12 cellular contexts compared by ENCODE assay signal in the genomic region with DNA sequence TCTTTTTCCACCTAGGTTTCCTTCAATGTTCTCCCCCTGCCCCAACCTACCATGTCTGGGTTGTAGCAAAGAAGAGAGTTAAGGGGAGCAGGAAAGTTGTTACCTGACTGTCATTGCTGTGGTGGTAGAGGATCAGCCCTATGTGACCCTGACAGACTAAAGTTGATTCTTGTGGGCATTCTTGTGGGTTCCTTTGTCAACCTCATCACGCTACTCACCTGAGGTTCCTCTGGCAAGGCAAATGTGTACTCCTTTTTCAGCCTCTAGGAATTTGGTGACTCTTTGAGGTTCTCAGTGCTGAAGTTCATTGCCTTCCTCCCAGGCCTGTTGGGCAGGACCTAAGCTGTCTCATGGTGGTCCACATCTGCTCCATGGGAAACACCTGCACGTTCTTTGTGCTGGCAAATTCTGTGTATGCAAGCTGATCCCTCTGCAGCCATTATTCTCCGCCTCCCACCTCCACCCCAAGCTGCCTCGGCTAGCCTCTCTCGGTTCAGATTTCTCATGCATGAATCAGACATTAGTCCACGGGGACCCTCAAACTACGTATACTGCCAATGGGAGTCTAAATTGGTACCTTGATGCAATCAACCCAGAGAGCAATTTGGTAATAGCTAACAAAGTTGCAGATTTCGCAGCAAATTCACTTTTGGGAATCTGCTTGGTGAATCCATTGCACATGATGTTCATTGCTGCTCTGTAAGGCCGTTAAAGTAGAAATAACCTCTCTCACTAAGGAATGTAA. TPM values are rescaled to one million over a fixed set of nuclear protein-coding genes. Genes with fewer than 3 reads are reported as not detected.
DNase-seq lines count a peak whose midpoint lies in the region; ATAC-seq and TF ChIP-seq lines count a peak whose summit lies in the region.
"Had no signal": no experiment of that assay in that cellular context is flagged by ENCODE, and none has a peak within 500 bp of the region (broad histone marks: within the 10 kb centered on the region; RNA-seq: fewer than 3 reads in every experiment).

No MANE protein-coding gene starts in this region.

- no peak for TF ChIP-seq CTCF in activated B cell treated with CpG ODN at 0.5 μM for 24 hours (IDR thresholded peaks at IDR 0.05)
- TF ChIP-seq CTCF in RWPE1 (conservative IDR thresholded peaks at IDR 0.05; ENCODE audit: low read depth) = no peak

- POLR2A ChIA-PET in activated B cell treated with CpG ODN at 0.5 μM for 24 hours (lab: Charles Lee) = interaction anchor here (1.4 to 1.7 kb wide), 2 partner anchors 86 to 466 kb away, joined by 3 to 6 read pairs; partner anchors contain the start of genes ANXA4 and SNRPG
- POLR2A ChIA-PET in RWPE1 (lab: Yijun Ruan, JAX; ENCODE audit: low non-redundant PET) = no interaction called here

- no peak for ATAC-seq in activated B cell treated with CpG ODN at 0.5 μM for 24 hours (ENCODE audit: low read depth)

- peaks cover 3% of the 10 kb centered on the region for H3K36me3 Mint-ChIP-seq in activated naive CD4-positive, alpha-beta T cell treated with anti-CD3 and anti-CD28 coated beads, Interleukin-2, amount 50 U/mL, for 24 hours
- peaks cover 10% of the 10 kb centered on the region for H3K36me3 Mint-ChIP-seq in activated B cell treated with CpG ODN at 0.5 μM for 24 hours (ENCODE audit: low read depth)

- peaks cover 39% of the 10 kb centered on the region for H3K4me1 Mint-ChIP-seq in activated naive CD4-positive, alpha-beta T cell treated with anti-CD3 and anti-CD28 coated beads, Interleukin-2, amount 50 U/mL, for 24 hours
- peaks cover 21% of the 10 kb centered on the region for H3K4me1 Mint-ChIP-seq in activated B cell treated with CpG ODN at 0.5 μM for 24 hours

- no peak for DNase-seq in activated naive CD4-positive, alpha-beta T cell treated with anti-CD3 and anti-CD28 coated beads, Interleukin-2, amount 50 U/mL, for 16 hours
- DNase-seq in activated B cell treated with CpG ODN at 0.5 μM for 24 hours = no peak
- DNase-seq in fibroblast of peridontal ligament (ENCODE audit: extremely low read depth) = peak; percentile 56
- peak; percentile 59 for DNase-seq in stromal cell of bone marrow (ENCODE audit: low read depth)
- DNase-seq in RPMI8226 = no peak
- no peak for DNase-seq in DMS53 (lab: John Stamatoyannopoulos, UW)
- no peak for DNase-seq in RWPE1 (ENCODE audit: low spot score)
- DNase-seq: activated CD4-positive, CD25-positive, alpha-beta regulatory T cell treated with anti-CD3 and anti-CD28 coated beads, Interleukin-2, amount 50 U/mL, for 72 hours; central memory CD4-positive, alpha-beta T cell; hypothalamus; occipital lobe had no signal

- CTCF ChIA-PET in activated B cell treated with CpG ODN at 0.5 μM for 24 hours (lab: Charles Lee) = interaction anchor here (1.0 to 4.8 kb wide), 4 partner anchors 11 to 108 kb away, joined by 3 to 28 read pairs (median 10); no protein-coding TSS in a partner anchor
- CTCF ChIA-PET in RWPE1 (lab: Yijun Ruan, JAX) = interaction anchor here (3.5 kb wide), 1 partner anchor 11 kb away, joined by 13 read pairs; no protein-coding TSS in a partner anchor

- H3K27ac ChIP-seq in RWPE1 = no peak overlapping the region

- peak overlapping the region; percentile 92 for H3K4me3 Mint-ChIP-seq in activated naive CD4-positive, alpha-beta T cell treated with anti-CD3 and anti-CD28 coated beads, Interleukin-2, amount 50 U/mL, for 24 hours
- H3K4me3 Mint-ChIP-seq in activated B cell treated with CpG ODN at 0.5 μM for 24 hours = peak overlapping the region; percentile 94

- intact Hi-C loops in activated B cell treated with CpG ODN at 0.5 μM for 24 hours (cut with micrococcal nuclease) = loop anchor here (2.0 to 10.0 kb wide), 5 partner anchors 64 to 1363 kb away; partner anchors contain the start of genes APLF, FBXO48, GFPT1 and SNRNP27

- no peaks in the 10 kb centered on the region for H3K27me3 Mint-ChIP-seq in activated naive CD4-positive, alpha-beta T cell treated with anti-CD3 and anti-CD28 coated beads, Interleukin-2, amount 50 U/mL, for 24 hours
- H3K27me3 Mint-ChIP-seq in activated B cell treated with CpG ODN at 0.5 μM for 24 hours = no peaks in the 10 kb centered on the region

- H3K27ac Mint-ChIP-seq in activated naive CD4-positive, alpha-beta T cell treated with anti-CD3 and anti-CD28 coated beads, Interleukin-2, amount 50 U/mL, for 24 hours = peak overlapping the region; percentile 91
- peak overlapping the region; percentile 96 for H3K27ac Mint-ChIP-seq in activated B cell treated with CpG ODN at 0.5 μM for 24 hours

- no peaks in the 10 kb centered on the region for H3K9me3 Mint-ChIP-seq in activated naive CD4-positive, alpha-beta T cell treated with anti-CD3 and anti-CD28 coated beads, Interleukin-2, amount 50 U/mL, for 24 hours
- H3K9me3 Mint-ChIP-seq in activated B cell treated with CpG ODN at 0.5 μM for 24 hours = no peaks in the 10 kb centered on the region

RNA-seq across cellular contexts. Expression of gene GMCL1, which starts 1.5 kb away (rescaled TPM):
- 8.0 and 13.0 TPM in 2 replicates for total RNA-seq in activated B cell treated with CpG ODN at 0.5 μM for 24 hours

Comparison
In these comparisons a context has a peak if more than half of its experiments do, and no peak if none do; other contexts are left out.
1. DNase-seq: peak in fibroblast of peridontal ligament (single experiment) and stromal cell of bone marrow (single experiment); none in activated naive CD4-positive, alpha-beta T cell treated with anti-CD3 and anti-CD28 coated beads, Interleukin-2, amount 50 U/mL, for 16 hours (single experiment), activated B cell treated with CpG ODN at 0.5 μM for 24 hours (single experiment), RPMI8226 (single experiment), DMS53 (single experiment) and RWPE1 (single experiment).